ENCODE assay signal across 8 cellular contexts in genomic region chr10:119104653-119105024, GRCh38. TPM values are rescaled to one million over a fixed set of nuclear protein-coding genes. Genes with fewer than 3 reads are reported as not detected.
DNase-seq lines count a peak whose midpoint lies in the region; ATAC-seq, FAIRE-seq and TF ChIP-seq lines count a peak whose summit lies in the region.

No MANE protein-coding gene starts in this region.

- H3K36me3 ChIP-seq in SJSA1, result peaks cover 18% of the 10 kb centered on the region

- no peaks in the 10 kb centered on the region for H3K9me3 Mint-ChIP-seq in endothelial cell (ENCODE audit: unreplicated experiment)
- H3K9me3 Mint-ChIP-seq in naive thymus-derived CD8-positive, alpha-beta T cell, result no peaks in the 10 kb centered on the region

- H3K4me3 ChIP-seq in A549 (peak overlapping the region; percentile 86), SJSA1 (peak overlapping the region; percentile 99)

- TF ChIP-seq RAD21 in A549 (conservative IDR thresholded peaks at IDR 0.05 in 1 of 2, IDR thresholded peaks at IDR 0.05 in 1 of 2), result no peak

- ATAC-seq in A549, result peak; percentile 19 to 37
- peak; percentile 46 for ATAC-seq in GM18907 (IDR thresholded peaks at IDR 0.05; ENCODE audit: unreplicated experiment)
- ATAC-seq in naive thymus-derived CD8-positive, alpha-beta T cell, result no peak
- ATAC-seq in HG03045 (IDR thresholded peaks at IDR 0.05; ENCODE audit: unreplicated experiment), result no peak
- no peak for ATAC-seq in GM19023 (IDR thresholded peaks at IDR 0.05; ENCODE audit: unreplicated experiment)

- H3K4me1 Mint-ChIP-seq in endothelial cell (ENCODE audit: unreplicated experiment), result peaks cover 15% of the 10 kb centered on the region
- peaks cover 6 to 32% (median 17%) of the 10 kb centered on the region in 4 donors for H3K4me1 Mint-ChIP-seq in naive thymus-derived CD8-positive, alpha-beta T cell

- H3K27ac ChIP-seq in A549, result peak overlapping the region; percentile 88 to 99
- no peak overlapping the region for H3K27ac ChIP-seq in SJSA1

- no peaks in the 10 kb centered on the region for H3K27me3 ChIP-seq in SJSA1 (replicated peaks)

- TF ChIP-seq POLR2A in A549 (IDR thresholded peaks at IDR 0.05; ENCODE audit: low read length) (no peak), H54 (IDR thresholded peaks at IDR 0.05; ENCODE audit: low read depth, low read length) (no peak)

- FAIRE-seq in A549 (lab: Jason Lieb, UNC) (no peak), H54 (lab: Jason Lieb, UNC) (no peak)

- peak overlapping the region; percentile 92 for H3K4me2 ChIP-seq in A549

- H3K4me1 ChIP-seq in A549 (peaks cover 17% of the 10 kb centered on the region; the same call in 2 of the 3 replicates), SJSA1 (replicated peaks) (peaks cover 17% of the 10 kb centered on the region)

- H3K27ac Mint-ChIP-seq in endothelial cell (ENCODE audit: unreplicated experiment), result no peak overlapping the region
- peak overlapping the region in 6 of 10 donors; percentile 9 to 79 (median 60) for H3K27ac Mint-ChIP-seq in naive thymus-derived CD8-positive, alpha-beta T cell

- no peak for TF ChIP-seq CTCF in A549 (IDR thresholded peaks at IDR 0.05)
- TF ChIP-seq CTCF in endothelial cell (IDR thresholded peaks at IDR 0.05; ENCODE audit: unreplicated experiment), result no peak

- CTCF ChIA-PET in A549 (lab: Yijun Ruan, JAX), result interaction anchor here (0.9 to 1.5 kb wide), 3 partner anchors 8 to 10 kb away, joined by 4 to 5 read pairs (median 4); no protein-coding TSS in a partner anchor

- H3K9me3 ChIP-seq in A549 (no peaks in the 10 kb centered on the region), SJSA1 (replicated peaks) (no peaks in the 10 kb centered on the region; the same call in 1 of the 2 replicates)

- peaks cover 6% of the 10 kb centered on the region for H3K27me3 Mint-ChIP-seq in endothelial cell (ENCODE audit: unreplicated experiment)
- no peaks in the 10 kb centered on the region for H3K27me3 Mint-ChIP-seq in naive thymus-derived CD8-positive, alpha-beta T cell

- POLR2A ChIA-PET in A549 (lab: Yijun Ruan, JAX), result interaction anchor here (0.7 to 1.9 kb wide), 8 partner anchors 8 to 95 kb away, joined by 3 to 32 read pairs (median 4); partner anchors contain the start of gene SFXN4
- POLR2A ChIA-PET in naive thymus-derived CD8-positive, alpha-beta T cell (lab: Charles Lee), result interaction anchor here (0.7 to 2.7 kb wide), 6 partner anchors 9 to 201 kb away, joined by 4 to 20 read pairs (median 6); partner anchors contain the start of genes EIF3A and SFXN4

- H3K4me3 Mint-ChIP-seq in endothelial cell (ENCODE audit: unreplicated experiment), result peak overlapping the region; percentile 90
- peak overlapping the region; percentile 64 to 85 (median 78) for H3K4me3 Mint-ChIP-seq in naive thymus-derived CD8-positive, alpha-beta T cell

- DNase-seq in A549 (ENCODE audit: low read depth in 1 of 2, low spot score in 1 of 2), result peak in 1 of 2 experiments; percentile 15
- DNase-seq in SJSA1 (ENCODE audit: low read depth in 1 of 2, low spot score in 2 of 2), result peak in 1 of 2 experiments; percentile 34
- no peak for DNase-seq in endothelial cell (ENCODE audit: low spot score)
- DNase-seq in naive thymus-derived CD8-positive, alpha-beta T cell, result peak in 2 of 10 donors; percentile 6 to 17
- DNase-seq in H54 (ENCODE audit: insufficient read length, low spot score), result no peak

- WGBS in A549 (ENCODE audit: missing lambda C conversion rate), result 4% methylated on average over 10 of the region's 22 CpGs

- H3K36me3 Mint-ChIP-seq in endothelial cell (ENCODE audit: low read depth, unreplicated experiment), result peaks cover 5% of the 10 kb centered on the region
- H3K36me3 Mint-ChIP-seq in naive thymus-derived CD8-positive, alpha-beta T cell, result peaks cover 0 to 17% (median 10%) of the 10 kb centered on the region in 3 donors

- TF ChIP-seq EP300 in A549 (IDR thresholded peaks at IDR 0.05), result no peak

TF ChIP-seq in A549, 52 proteins besides CTCF, POLR2A, EP300 and RAD21:
- no peak for TF ChIP-seq HDAC2 (IDR thresholded peaks at IDR 0.05)
- TF ChIP-seq USF2 (IDR thresholded peaks at IDR 0.05), result peak; percentile 67

RNA-seq across cellular contexts. Expression of gene DENND10, which starts 0.7 kb away (rescaled TPM):
- polyA plus RNA-seq in A549 (2011; rRNA removed), result 88.6 and 94.3 TPM in 2 replicates
- 41.4 and 43.8 TPM in 2 replicates for polyA plus RNA-seq in A549 (2012; cell fraction: cytosol; rRNA removed)
- 22.6 and 26.0 TPM in 2 replicates for polyA plus RNA-seq in A549 (2012; cell fraction: nucleus; rRNA removed)
- 47.1 to 49.7 TPM (median 48.4 TPM) in 3 replicates for polyA plus RNA-seq in A549 (2017; fragmentation: RNase III; extraction: RNeasy Plus Mini Kit Qiagen cat#74134 plus additional on column Dnase treatment)
- 47.4 and 66.9 TPM in 2 replicates for polyA minus RNA-seq in A549 (2011; rRNA and poly(A)+ RNA removed)
- total RNA-seq in SJSA1 (2014; rRNA removed; shearing (Covaris generic)), result 40.6 and 48.4 TPM in 2 replicates
- total RNA-seq in endothelial cell (ENCODE audit: unreplicated experiment), result 40.6 TPM
- 10 to 100 TPM; 21.6 to 23.2 TPM for total RNA-seq in naive thymus-derived CD8-positive, alpha-beta T cell
- 10 to 100 TPM; 18.3 to 20.4 (median 20.1) TPM for polyA plus RNA-seq in naive thymus-derived CD8-positive, alpha-beta T cell

RNA-seq across cellular contexts. Expression of gene EIF3A, which starts 24.0 kb away (rescaled TPM):
- polyA plus RNA-seq in A549 (2011; rRNA removed), result 71.0 and 134 TPM in 2 replicates
- 18.8 and 19.5 TPM in 2 replicates for polyA plus RNA-seq in A549 (2012; cell fraction: cytosol; rRNA removed)
- polyA plus RNA-seq in A549 (2012; cell fraction: nucleus; rRNA removed), result 18.9 and 40.6 TPM in 2 replicates
- 144 to 154 TPM (median 152 TPM) in 3 replicates for polyA plus RNA-seq in A549 (2017; fragmentation: RNase III; extraction: RNeasy Plus Mini Kit Qiagen cat#74134 plus additional on column Dnase treatment)
- 75.2 and 82.9 TPM in 2 replicates for polyA minus RNA-seq in A549 (2011; rRNA and poly(A)+ RNA removed)
- total RNA-seq in SJSA1 (2014; rRNA removed; shearing (Covaris generic)), result 86.0 and 89.5 TPM in 2 replicates
- 107 TPM for total RNA-seq in endothelial cell (ENCODE audit: unreplicated experiment)
- 10 to 100 TPM; 88.2 to 93.6 TPM for total RNA-seq in naive thymus-derived CD8-positive, alpha-beta T cell
- 10 to 100 TPM; 30.0 to 56.2 (median 45.0) TPM for polyA plus RNA-seq in naive thymus-derived CD8-positive, alpha-beta T cell

Comparison
In these comparisons a context has a peak if more than half of its experiments do, and no peak if none do; other contexts are left out.
1. ATAC-seq: peak in A549 (2 of 2) and GM18907 (single experiment); none in naive thymus-derived CD8-positive, alpha-beta T cell (0 of 2), HG03045 (single experiment) and GM19023 (single experiment).